ENCODE assay signal across 1 cellular context in the genomic region with DNA sequence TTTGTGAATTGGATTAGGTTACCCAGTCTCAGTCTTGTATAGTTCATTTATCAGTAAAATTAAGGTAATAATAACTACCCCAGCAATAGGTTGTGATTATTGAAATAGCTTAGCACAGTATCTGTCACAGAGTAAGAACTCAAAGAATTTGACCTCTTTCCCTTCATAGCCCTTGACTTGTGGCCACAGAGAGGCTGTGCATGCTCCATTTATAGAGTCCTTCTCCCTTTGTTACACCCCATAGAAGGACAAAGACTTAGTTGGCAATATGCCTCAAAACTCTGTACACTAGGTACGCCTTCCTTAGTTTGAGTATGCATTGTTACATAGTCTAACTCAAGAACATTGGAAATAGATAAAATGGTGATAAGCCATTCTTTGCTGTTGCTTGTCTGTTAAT.
TF ChIP-seq lines count a peak whose summit lies in the region.

No MANE protein-coding gene starts in this region.

TF ChIP-seq in IMR-90, 13 proteins besides CTCF, POLR2A, EP300 and RAD21:
- TF ChIP-seq CHD1 (IDR thresholded peaks at IDR 0.05; ENCODE audit: low read depth, low read length) (no peak), BHLHE40 (IDR thresholded peaks at IDR 0.05; ENCODE audit: low read depth, low read length) (no peak), MXI1 (IDR thresholded peaks at IDR 0.05; ENCODE audit: borderline replicate concordance, low read depth, low read length) (no peak), NFE2L2 (IDR thresholded peaks at IDR 0.05; ENCODE audit: low read depth, low read length) (no peak), MAFK (IDR thresholded peaks at IDR 0.05; ENCODE audit: low read depth, low read length) (no peak), CEBPB (IDR thresholded peaks at IDR 0.05; ENCODE audit: low read depth, low read length) (no peak), SMC3 (IDR thresholded peaks at IDR 0.05; ENCODE audit: low read depth, low read length) (no peak), FOS (IDR thresholded peaks at IDR 0.05; ENCODE audit: low read depth, low read length) (no peak), MAZ (IDR thresholded peaks at IDR 0.05; ENCODE audit: borderline replicate concordance, low read depth, low read length) (no peak), RFX5 (IDR thresholded peaks at IDR 0.05; ENCODE audit: low read depth, low read length) (no peak), RCOR1 (IDR thresholded peaks at IDR 0.05; ENCODE audit: insufficient replicate concordance, low read length) (no peak)
- TF ChIP-seq, protein P1, sequence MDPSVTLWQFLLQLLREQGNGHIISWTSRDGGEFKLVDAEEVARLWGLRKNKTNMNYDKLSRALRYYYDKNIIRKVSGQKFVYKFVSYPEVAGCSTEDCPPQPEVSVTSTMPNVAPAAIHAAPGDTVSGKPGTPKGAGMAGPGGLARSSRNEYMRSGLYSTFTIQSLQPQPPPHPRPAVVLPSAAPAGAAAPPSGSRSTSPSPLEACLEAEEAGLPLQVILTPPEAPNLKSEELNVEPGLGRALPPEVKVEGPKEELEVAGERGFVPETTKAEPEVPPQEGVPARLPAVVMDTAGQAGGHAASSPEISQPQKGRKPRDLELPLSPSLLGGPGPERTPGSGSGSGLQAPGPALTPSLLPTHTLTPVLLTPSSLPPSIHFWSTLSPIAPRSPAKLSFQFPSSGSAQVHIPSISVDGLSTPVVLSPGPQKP (IDR thresholded peaks at IDR 0.05; ENCODE audit: borderline replicate concordance, low read depth, low read length), result no peak
- TF ChIP-seq, protein P2, sequence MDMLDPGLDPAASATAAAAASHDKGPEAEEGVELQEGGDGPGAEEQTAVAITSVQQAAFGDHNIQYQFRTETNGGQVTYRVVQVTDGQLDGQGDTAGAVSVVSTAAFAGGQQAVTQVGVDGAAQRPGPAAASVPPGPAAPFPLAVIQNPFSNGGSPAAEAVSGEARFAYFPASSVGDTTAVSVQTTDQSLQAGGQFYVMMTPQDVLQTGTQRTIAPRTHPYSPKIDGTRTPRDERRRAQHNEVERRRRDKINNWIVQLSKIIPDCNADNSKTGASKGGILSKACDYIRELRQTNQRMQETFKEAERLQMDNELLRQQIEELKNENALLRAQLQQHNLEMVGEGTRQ (IDR thresholded peaks at IDR 0.05; ENCODE audit: low read depth, low read length), result no peak
